Comparison of ENCODE assay signal across 14 cellular contexts in the genomic region with DNA sequence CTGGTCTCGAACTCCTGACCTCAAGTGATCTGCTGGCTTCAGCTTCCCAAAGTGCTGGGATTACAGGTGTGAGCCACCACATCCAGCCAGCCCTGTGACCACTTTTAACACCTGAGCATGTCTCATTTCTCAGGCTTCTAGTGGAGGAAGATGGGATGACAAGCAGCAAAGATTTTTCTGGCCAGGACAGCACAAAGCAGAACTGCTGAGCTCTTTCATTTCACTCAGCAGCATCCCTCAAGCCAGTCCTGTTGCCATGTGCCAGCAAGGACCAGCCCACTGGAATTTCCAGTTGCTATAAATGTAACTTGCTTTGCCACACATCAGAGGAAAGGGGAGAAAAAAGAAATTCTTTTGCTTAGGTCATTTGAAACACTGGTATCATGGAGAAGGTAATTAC.
DNase-seq lines count a peak whose midpoint lies in the region; ATAC-seq and TF ChIP-seq lines count a peak whose summit lies in the region.
"Had no signal": no experiment of that assay in that cellular context is flagged by ENCODE, and none has a peak within 500 bp of the region (broad histone marks: within the 10 kb centered on the region; RNA-seq: fewer than 3 reads in every experiment).

No MANE protein-coding gene starts in this region.

- CTCF ChIA-PET in IMR-90 (lab: Yijun Ruan, JAX): no interaction called here

- no peak overlapping the region for H2BK20ac ChIP-seq in IMR-90 (ENCODE audit: low read depth, low read length)

- DNase-seq in activated CD4-positive, alpha-beta T cell treated with anti-CD3 and anti-CD28 coated beads, Interleukin-2, amount 10 ng/mL, durations not matched to agents 24 days and 14 days: no peak
- DNase-seq in activated CD4-positive, alpha-beta T cell treated with anti-CD3 and anti-CD28 coated beads, Interleukin-2, amount 50 U/mL, for 48 hours: no peak
- DNase-seq in IMR-90 (peak; percentile 22), cardiac fibroblast (ENCODE audit: low read depth in 2 of 2) (no peak), retinal pigment epithelial cell (ENCODE audit: low read depth) (no peak), NCI-H1092 treated with DMSO at 0.1 percent for 48 hours (lab: John Stamatoyannopoulos, UW) (no peak), GDM1 (lab: John Stamatoyannopoulos, UW) (no peak)
- DNase-seq: ACHN; activated CD8-positive, alpha-beta memory T cell treated with anti-CD3 and anti-CD28 coated beads, Interleukin-2, amount 10 ng/mL, durations not matched to agents 7 days and 5 days; activated naive CD4-positive, alpha-beta T cell treated with Interleukin-2 at 50 U/mL for 16 hours; caudate nucleus; ovary had no signal

- peaks cover 14% of the 10 kb centered on the region for H3K36me3 Mint-ChIP-seq in activated CD4-positive, alpha-beta T cell treated with anti-CD3 and anti-CD28 coated beads, Interleukin-2, amount 10 ng/mL, durations not matched to agents 24 days and 14 days (ENCODE audit: low read depth)

- TF ChIP-seq CTCF in IMR-90 (conservative IDR thresholded peaks at IDR 0.05; ENCODE audit: low read depth, low read length) (no peak; the same call in 1 of the 2 replicates), cardiac fibroblast (IDR thresholded peaks at IDR 0.05; ENCODE audit: low read depth, low read length) (peak; percentile 9), retinal pigment epithelial cell (conservative IDR thresholded peaks at IDR 0.05; ENCODE audit: low read depth, low read length) (peak; percentile 7)

- in situ Hi-C loops in IMR-90 (cut with MboI; ENCODE audit: low sequenced_read_pairs): no loop called here

- no peaks in the 10 kb centered on the region for H3K27me3 Mint-ChIP-seq in activated CD4-positive, alpha-beta T cell treated with anti-CD3 and anti-CD28 coated beads, Interleukin-2, amount 10 ng/mL, durations not matched to agents 24 days and 14 days
- H3K27me3 Mint-ChIP-seq: activated CD8-positive, alpha-beta memory T cell treated with anti-CD3 and anti-CD28 coated beads, Interleukin-2, amount 10 ng/mL, durations not matched to agents 7 days and 5 days had no signal

- no peak overlapping the region for H3K23ac ChIP-seq in IMR-90 (ENCODE audit: low read depth, low read length)

- H3K4me3 ChIP-seq in IMR-90 (ENCODE audit: insufficient read depth, low read depth, low read length): no peak overlapping the region
- H3K4me3 ChIP-seq in cardiac fibroblast (replicated peaks in 1 of 2; ENCODE audit: low read depth in 2 of 2, low read length in 2 of 2): no peak overlapping the region
- no peak overlapping the region for H3K4me3 ChIP-seq in retinal pigment epithelial cell (ENCODE audit: low read length)
- H3K4me3 ChIP-seq: ovary had no signal

- H2BK120ac ChIP-seq in IMR-90 (ENCODE audit: low read depth, low read length): no peak overlapping the region

- TF ChIP-seq RAD21 in IMR-90 (IDR thresholded peaks at IDR 0.05; ENCODE audit: low read length): no peak

- H3K9me1 ChIP-seq in IMR-90 (ENCODE audit: insufficient read depth, low read length): peaks cover 3% of the 10 kb centered on the region; the same call in 1 of the 2 replicates

- H3K27ac ChIP-seq in IMR-90 (ENCODE audit: insufficient read depth, low read length): no peak overlapping the region
- H3K27ac ChIP-seq: ovary had no signal

- H3K14ac ChIP-seq in IMR-90 (replicated peaks; ENCODE audit: low read depth, low read length): no peak overlapping the region

- H3K27ac Mint-ChIP-seq in activated CD4-positive, alpha-beta T cell treated with anti-CD3 and anti-CD28 coated beads, Interleukin-2, amount 10 ng/mL, durations not matched to agents 24 days and 14 days: peak overlapping the region; percentile 48
- H3K27ac Mint-ChIP-seq: activated CD8-positive, alpha-beta memory T cell treated with anti-CD3 and anti-CD28 coated beads, Interleukin-2, amount 10 ng/mL, durations not matched to agents 7 days and 5 days had no signal

- no peaks in the 10 kb centered on the region for H3K36me3 ChIP-seq in IMR-90 (ENCODE audit: control insufficient read depth, insufficient read depth, low read length)
- H3K36me3 ChIP-seq: ovary had no signal

- H3K4ac ChIP-seq in IMR-90 (ENCODE audit: low read depth, low read length): no peak overlapping the region

- BruUV-seq in IMR-90 (replicated peaks; lab: Mats Ljungman, UMichigan): no TSS peak

- no CpG with 5 or more reads among the region's 1 CpG for WGBS in IMR-90 (ENCODE audit: extremely low coverage in 2 of 2, insufficient read length in 1 of 2), 2 experiments

- no peak overlapping the region for H4K91ac ChIP-seq in IMR-90 (ENCODE audit: insufficient read depth, low read depth, low read length)

- dilution Hi-C loops in IMR-90 (cut with HindIII; ENCODE audit: low sequenced_read_pairs, unreplicated experiment): no loop called here

- POLR2A ChIA-PET in IMR-90 (lab: Charles Lee; ENCODE audit: unreplicated experiment): no interaction called here

- H3K56ac ChIP-seq in IMR-90 (ENCODE audit: extremely low read depth, insufficient read depth, low read length): no peak overlapping the region

- H3K4me1 ChIP-seq in IMR-90 (ENCODE audit: control insufficient read depth, insufficient read depth, low read length): peaks cover 5% of the 10 kb centered on the region; the same call in 1 of the 2 replicates
- H3K4me1 ChIP-seq: Caco-2 had no signal

- H2AK9ac ChIP-seq in IMR-90 (replicated peaks; ENCODE audit: low read depth, low read length, poor library complexity): no peak overlapping the region

- no peak overlapping the region for H3K4me2 ChIP-seq in IMR-90 (ENCODE audit: low read depth, low read length)

- ATAC-seq in IMR-90 (ENCODE audit: low read depth) (no peak), GM21367 (IDR thresholded peaks at IDR 0.05; ENCODE audit: unreplicated experiment) (no peak)
- ATAC-seq: activated CD8-positive, alpha-beta memory T cell treated with anti-CD3 and anti-CD28 coated beads, Interleukin-2, amount 10 ng/mL, durations not matched to agents 7 days and 5 days had no signal

- H4K5ac ChIP-seq in IMR-90 (ENCODE audit: low read depth, low read length): no peak overlapping the region

- peaks cover 0 to 6% of the 10 kb centered on the region in 2 experiments; a peak in 1 of 4 replicates for H3K79me1 ChIP-seq in IMR-90 (ENCODE audit: low read depth in 1 of 2, low read length in 2 of 2)

- no peak overlapping the region; a peak in 1 of 4 replicates for H4K8ac ChIP-seq in IMR-90 (ENCODE audit: low read depth in 2 of 2, low read length in 2 of 2)

- peaks cover 16% of the 10 kb centered on the region for H3K4me1 Mint-ChIP-seq in activated CD4-positive, alpha-beta T cell treated with anti-CD3 and anti-CD28 coated beads, Interleukin-2, amount 10 ng/mL, durations not matched to agents 24 days and 14 days

- intact Hi-C loops in activated CD4-positive, alpha-beta T cell treated with anti-CD3 and anti-CD28 coated beads, Interleukin-2, amount 10 ng/mL, durations not matched to agents 24 days and 14 days (cut with micrococcal nuclease): no loop called here
- intact Hi-C loops in IMR-90 (cut with micrococcal nuclease): loop anchor here (5.0 kb wide), 1 partner anchor 111 kb away; a partner anchor contains a TSS

- H3K4me3 Mint-ChIP-seq in activated CD4-positive, alpha-beta T cell treated with anti-CD3 and anti-CD28 coated beads, Interleukin-2, amount 10 ng/mL, durations not matched to agents 24 days and 14 days: no peak overlapping the region
- H3K4me3 Mint-ChIP-seq: activated CD8-positive, alpha-beta memory T cell treated with anti-CD3 and anti-CD28 coated beads, Interleukin-2, amount 10 ng/mL, durations not matched to agents 7 days and 5 days had no signal

- H2BK15ac ChIP-seq in IMR-90 (ENCODE audit: low read depth, low read length): no peak overlapping the region

- H2AFZ ChIP-seq in IMR-90 (replicated peaks; ENCODE audit: low read length, poor library complexity): no peak overlapping the region

- no peak overlapping the region for H2AK5ac ChIP-seq in IMR-90 (ENCODE audit: low read depth, low read length)

- H3K9ac ChIP-seq in IMR-90 (ENCODE audit: low read depth, low read length): no peak overlapping the region

- no peak overlapping the region for H2BK5ac ChIP-seq in IMR-90 (ENCODE audit: low read depth, low read length, poor library complexity, severe bottlenecking)

- H3K9me3 ChIP-seq in IMR-90 (ENCODE audit: control insufficient read depth, insufficient read depth, low read length): no peaks in the 10 kb centered on the region
- H3K9me3 ChIP-seq: Caco-2, ovary had no signal

- H3K27me3 ChIP-seq in IMR-90 (ENCODE audit: control insufficient read depth, insufficient read depth, low read length): peaks cover 4% of the 10 kb centered on the region; the same call in 1 of the 2 replicates
- H3K27me3 ChIP-seq: ovary had no signal

- H4K20me1 ChIP-seq in IMR-90 (ENCODE audit: insufficient read depth, low read length): no peaks in the 10 kb centered on the region

- no peak overlapping the region for H3K18ac ChIP-seq in IMR-90 (ENCODE audit: low read depth, low read length)

- H3K9me3 Mint-ChIP-seq in activated CD4-positive, alpha-beta T cell treated with anti-CD3 and anti-CD28 coated beads, Interleukin-2, amount 10 ng/mL, durations not matched to agents 24 days and 14 days: no peaks in the 10 kb centered on the region

- TF ChIP-seq POLR2A in IMR-90 (IDR thresholded peaks at IDR 0.05; ENCODE audit: low read depth, low read length): no peak

TF ChIP-seq in IMR-90, 13 proteins besides CTCF, POLR2A, EP300 and RAD21 (continues in another document):
- TF ChIP-seq MXI1 (IDR thresholded peaks at IDR 0.05; ENCODE audit: borderline replicate concordance, low read depth, low read length) (no peak), RCOR1 (IDR thresholded peaks at IDR 0.05; ENCODE audit: insufficient replicate concordance, low read length) (no peak), SMC3 (IDR thresholded peaks at IDR 0.05; ENCODE audit: low read depth, low read length) (no peak), NFE2L2 (IDR thresholded peaks at IDR 0.05; ENCODE audit: low read depth, low read length) (no peak), RFX5 (IDR thresholded peaks at IDR 0.05; ENCODE audit: low read depth, low read length) (no peak), CEBPB (IDR thresholded peaks at IDR 0.05; ENCODE audit: low read depth, low read length) (no peak), MAZ (IDR thresholded peaks at IDR 0.05; ENCODE audit: borderline replicate concordance, low read depth, low read length) (no peak)
- TF ChIP-seq, protein P1, sequence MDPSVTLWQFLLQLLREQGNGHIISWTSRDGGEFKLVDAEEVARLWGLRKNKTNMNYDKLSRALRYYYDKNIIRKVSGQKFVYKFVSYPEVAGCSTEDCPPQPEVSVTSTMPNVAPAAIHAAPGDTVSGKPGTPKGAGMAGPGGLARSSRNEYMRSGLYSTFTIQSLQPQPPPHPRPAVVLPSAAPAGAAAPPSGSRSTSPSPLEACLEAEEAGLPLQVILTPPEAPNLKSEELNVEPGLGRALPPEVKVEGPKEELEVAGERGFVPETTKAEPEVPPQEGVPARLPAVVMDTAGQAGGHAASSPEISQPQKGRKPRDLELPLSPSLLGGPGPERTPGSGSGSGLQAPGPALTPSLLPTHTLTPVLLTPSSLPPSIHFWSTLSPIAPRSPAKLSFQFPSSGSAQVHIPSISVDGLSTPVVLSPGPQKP (IDR thresholded peaks at IDR 0.05; ENCODE audit: borderline replicate concordance, low read depth, low read length): no peak
